ENCODE assay signal across 10 cellular contexts in the genomic region with DNA sequence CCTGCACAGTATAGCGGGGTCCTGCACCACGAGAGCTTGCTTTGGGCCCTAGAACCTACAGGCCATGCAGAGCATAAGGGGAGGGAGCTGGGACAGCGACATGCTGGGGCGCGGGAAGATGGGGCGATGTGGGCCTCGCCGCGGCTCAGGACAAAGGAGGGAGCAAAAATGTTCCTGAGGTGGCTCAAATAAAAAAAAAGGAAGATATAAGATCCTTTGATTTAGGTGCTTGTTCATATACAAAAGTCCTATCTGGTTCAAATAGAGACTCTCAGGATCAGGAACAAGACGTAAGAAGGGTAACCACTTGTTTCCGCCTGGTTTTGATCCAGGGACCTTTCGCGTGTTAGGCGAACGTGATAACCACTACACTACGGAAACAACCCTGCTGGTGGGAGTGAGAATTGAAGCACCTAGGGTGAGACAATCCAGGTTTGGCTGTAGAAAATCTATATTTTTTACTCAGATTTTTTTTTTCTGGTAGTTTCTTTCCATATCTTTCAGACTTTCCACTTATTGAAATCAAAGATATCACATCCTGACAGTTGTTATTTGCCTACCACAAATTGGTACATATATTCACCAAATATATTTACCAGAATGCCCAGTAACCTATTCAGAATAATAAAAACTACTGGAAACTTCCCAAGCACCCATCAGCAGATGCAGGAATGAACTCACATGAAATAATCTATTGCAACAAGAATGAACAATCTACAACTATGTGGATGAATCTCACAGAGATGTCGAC.
DNase-seq lines count a peak whose midpoint lies in the region; ATAC-seq lines count a peak whose summit lies in the region.
"Had no signal": no experiment of that assay in that cellular context is flagged by ENCODE, and none has a peak within 500 bp of the region (broad histone marks: within the 10 kb centered on the region; RNA-seq: fewer than 3 reads in every experiment).

No MANE protein-coding gene starts in this region.

- peaks cover 4% of the 10 kb centered on the region for H3K4me1 Mint-ChIP-seq in stimulated activated naive CD8-positive, alpha-beta T cell treated with anti-CD3 and anti-CD28 coated beads, Interleukin-15, Interleukin-2, amounts not matched to agents 100 ng/mL and 50 ng/mL, for 24 hours (ENCODE audit: low read depth)

- peaks cover 75% of the 10 kb centered on the region for H3K27me3 Mint-ChIP-seq in stimulated activated naive CD8-positive, alpha-beta T cell treated with anti-CD3 and anti-CD28 coated beads, Interleukin-15, Interleukin-2, amounts not matched to agents 100 ng/mL and 50 ng/mL, for 24 hours

- peaks cover 3% of the 10 kb centered on the region; the same call in 1 of the 2 replicates for H3K9me3 ChIP-seq in MG63
- H3K9me3 ChIP-seq: thoracic aorta had no signal

- no peak for ATAC-seq in GM18873 (IDR thresholded peaks at IDR 0.05; ENCODE audit: low FRiP score, unreplicated experiment)
- no peak for ATAC-seq in HG02884 (IDR thresholded peaks at IDR 0.05; ENCODE audit: unreplicated experiment)

- no peaks in the 10 kb centered on the region for H3K9me3 Mint-ChIP-seq in stimulated activated naive CD8-positive, alpha-beta T cell treated with anti-CD3 and anti-CD28 coated beads, Interleukin-15, Interleukin-2, amounts not matched to agents 100 ng/mL and 50 ng/mL, for 24 hours

- H3K4me3 Mint-ChIP-seq in stimulated activated naive CD8-positive, alpha-beta T cell treated with anti-CD3 and anti-CD28 coated beads, Interleukin-15, Interleukin-2, amounts not matched to agents 100 ng/mL and 50 ng/mL, for 24 hours = peak overlapping the region; percentile 51

- DNase-seq in NCI-H748 (lab: John Stamatoyannopoulos, UW; ENCODE audit: unreplicated experiment) (peak; percentile 75), NCI-H748 treated with DMSO at 0.1 percent for 48 hours (lab: John Stamatoyannopoulos, UW) (no peak), MG63 (peak; percentile 81)
- peak; percentile 68 to 75 for DNase-seq in activated CD4-positive, alpha-beta T cell treated with anti-CD3 and anti-CD28 coated beads, Interleukin-2, amount 50 U/mL, for 48 hours

- H3K27me3 ChIP-seq in MG63 = 0 out of 2 replicates have a peak, but pooled peaks cover 3% of the 10 kb centered on the region

- H3K36me3 Mint-ChIP-seq in stimulated activated naive CD8-positive, alpha-beta T cell treated with anti-CD3 and anti-CD28 coated beads, Interleukin-15, Interleukin-2, amounts not matched to agents 100 ng/mL and 50 ng/mL, for 24 hours (ENCODE audit: low read depth) = no peaks in the 10 kb centered on the region
- H3K36me3 Mint-ChIP-seq: CD4-positive, CD25-positive, alpha-beta regulatory T cell had no signal

- peak overlapping the region; percentile 88 for H3K27ac Mint-ChIP-seq in stimulated activated naive CD8-positive, alpha-beta T cell treated with anti-CD3 and anti-CD28 coated beads, Interleukin-15, Interleukin-2, amounts not matched to agents 100 ng/mL and 50 ng/mL, for 24 hours
- H3K27ac Mint-ChIP-seq: CD4-positive, CD25-positive, alpha-beta regulatory T cell had no signal

- H3K4me3 ChIP-seq in MG63 (no peak overlapping the region), iPS-11a (ENCODE audit: low read depth, low read length) (peak overlapping the region; percentile 94)
- H3K4me3 ChIP-seq: thoracic aorta had no signal

- no peaks in the 10 kb centered on the region for H3K36me3 ChIP-seq in MG63
- H3K36me3 ChIP-seq: thoracic aorta had no signal
